In genomic region chr12:75954076-75954475, GRCh38 we compare ENCODE assay signal across 12 cellular contexts.
DNase-seq lines count a peak whose midpoint lies in the region; ATAC-seq and TF ChIP-seq lines count a peak whose summit lies in the region.
"Had no signal": no experiment of that assay in that cellular context is flagged by ENCODE, and none has a peak within 500 bp of the region (broad histone marks: within the 10 kb centered on the region; RNA-seq: fewer than 3 reads in every experiment).

No MANE protein-coding gene starts in this region.

- TF ChIP-seq CTCF in endodermal cell (conservative IDR thresholded peaks at IDR 0.05), result no peak

- H3K9me3 ChIP-seq in endodermal cell (ENCODE audit: control insufficient read depth, low read length) (no peaks in the 10 kb centered on the region), muscle layer of duodenum (ENCODE audit: control insufficient read depth in 1 of 2, low read length in 2 of 2) (no peaks in the 10 kb centered on the region)

- H3K27me3 Mint-ChIP-seq in endodermal cell (ENCODE audit: insufficient read depth), result no peaks in the 10 kb centered on the region

- peak; percentile 87 for DNase-seq in COLO829 (ENCODE audit: low spot score)
- peak; percentile 97 for DNase-seq in NCI-H226
- DNase-seq in endodermal cell, result no peak
- no peak for DNase-seq in NCI-H82 (lab: John Stamatoyannopoulos, UW)
- DNase-seq in T-helper 2 cell, result no peak
- no peak for DNase-seq in NOMO-1 treated with dmso at 0.1 percent for 144 hours (lab: John Stamatoyannopoulos, UW; ENCODE audit: unreplicated experiment)
- DNase-seq: H7; NCI-H1417 treated with DMSO at 0.1 percent for 48 hours; stimulated activated naive CD4-positive, alpha-beta T cell had no signal

- H3K27ac ChIP-seq in endodermal cell (ENCODE audit: low read depth, low read length) (peak overlapping the region; percentile 65), muscle layer of duodenum (ENCODE audit: low read length) (peak overlapping the region; percentile 50)

- H3K4me1 ChIP-seq in endodermal cell (ENCODE audit: control insufficient read depth, insufficient read depth, low read length) (peaks cover 10% of the 10 kb centered on the region), muscle layer of duodenum (ENCODE audit: control insufficient read depth in 1 of 2, insufficient read depth in 2 of 2, low read length in 2 of 2) (peaks cover 6 to 20% of the 10 kb centered on the region in 2 donors)

- peak overlapping the region; percentile 69 for H3K27ac Mint-ChIP-seq in endodermal cell

- no peak for ATAC-seq in GM19328 (IDR thresholded peaks at IDR 0.05; ENCODE audit: unreplicated experiment)

- H3K4me3 ChIP-seq in endodermal cell (ENCODE audit: low read length), result no peak overlapping the region
- no peak overlapping the region for H3K4me3 ChIP-seq in muscle layer of duodenum (ENCODE audit: low read depth in 1 of 2, low read length in 2 of 2)

- H3K36me3 ChIP-seq in endodermal cell (ENCODE audit: control insufficient read depth, insufficient read depth, low read length) (no peaks in the 10 kb centered on the region), muscle layer of duodenum (ENCODE audit: control insufficient read depth in 1 of 2, insufficient read depth in 2 of 2, low read length in 2 of 2) (no peaks in the 10 kb centered on the region)

- H3K9me3 Mint-ChIP-seq in endodermal cell, result no peaks in the 10 kb centered on the region
- H3K9me3 Mint-ChIP-seq: nephron had no signal

- 83% methylated on average over 3 of the region's 3 CpGs; no CpG with 5 or more reads in 1 of the 2 experiments for WGBS in endodermal cell (ENCODE audit: insufficient coverage in 1 of 2, insufficient read length in 1 of 2), 2 experiments

- no peaks in the 10 kb centered on the region for H3K36me3 Mint-ChIP-seq in endodermal cell (ENCODE audit: low read depth)

- no peak overlapping the region for H3K4me3 Mint-ChIP-seq in endodermal cell
- H3K4me3 Mint-ChIP-seq: nephron had no signal

- peaks cover 51% of the 10 kb centered on the region for H3K4me1 Mint-ChIP-seq in endodermal cell

- H3K27me3 ChIP-seq in endodermal cell (ENCODE audit: control insufficient read depth, insufficient read depth, low read length, poor library complexity, severe bottlenecking) (no peaks in the 10 kb centered on the region), muscle layer of duodenum (ENCODE audit: low read depth, low read length) (no peaks in the 10 kb centered on the region)

- H3K9ac ChIP-seq in endodermal cell (ENCODE audit: extremely low read depth, low read length, poor library complexity, severe bottlenecking), result no peak overlapping the region

Comparison
In these comparisons a context has a peak if more than half of its experiments do, and no peak if none do; other contexts are left out.
1. DNase-seq: peak in COLO829 (single experiment) and NCI-H226 (single experiment); none in endodermal cell (single experiment), NCI-H82 (single experiment), T-helper 2 cell (0 of 5) and NOMO-1 treated with dmso at 0.1 percent for 144 hours (single experiment).